In the genomic region with DNA sequence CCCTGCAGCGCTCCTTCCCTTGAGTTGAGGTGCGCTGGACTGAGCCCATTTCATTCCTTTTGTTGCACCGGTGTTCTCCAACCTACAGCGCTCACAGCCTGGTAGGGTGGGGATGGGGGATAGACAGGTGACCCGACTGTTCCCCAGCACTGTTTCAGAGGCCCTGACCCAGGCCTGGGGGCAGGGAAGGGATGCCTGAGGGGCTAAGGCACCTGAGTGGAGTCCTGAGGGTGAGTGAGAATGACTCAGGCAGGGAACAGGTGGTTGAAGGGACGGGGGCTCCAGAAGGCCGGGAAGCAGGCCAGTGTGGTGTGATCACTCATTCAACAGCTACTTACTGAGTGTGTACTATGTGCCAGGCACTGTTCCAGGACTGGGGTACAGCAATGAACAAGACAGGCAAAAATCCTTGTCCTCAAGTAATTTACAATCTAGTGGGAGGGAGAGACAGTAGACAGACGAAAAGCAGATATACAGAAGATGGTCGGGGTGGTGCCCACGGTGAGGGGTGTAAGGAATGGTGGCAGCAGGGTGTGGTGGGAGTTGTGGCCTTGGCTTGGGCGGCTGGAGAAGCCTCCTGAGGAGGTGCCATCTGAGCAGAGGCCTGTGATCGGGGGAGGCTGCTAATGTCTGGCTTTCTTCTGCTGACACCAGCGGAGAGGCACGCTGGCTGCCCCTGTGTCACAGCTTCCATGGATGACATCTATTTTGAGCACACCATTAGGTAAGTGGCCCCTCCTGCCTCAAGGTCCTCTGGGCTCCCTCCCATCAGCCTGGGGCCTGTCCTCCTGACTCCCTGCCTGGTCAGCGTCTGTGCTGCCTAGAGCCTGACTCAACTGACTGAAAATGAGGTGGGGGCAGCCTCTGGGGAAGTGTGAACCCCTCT, we compare ENCODE assay signal across 1 cellular context.
TF ChIP-seq lines count a peak whose summit lies in the region.

No MANE protein-coding gene starts in this region.

TF ChIP-seq in IMR-90, 13 proteins besides CTCF, POLR2A, EP300 and RAD21:
- no peak for TF ChIP-seq MAZ (IDR thresholded peaks at IDR 0.05; ENCODE audit: borderline replicate concordance, low read depth, low read length)
